Comparison of ENCODE assay signal across 9 cellular contexts in the genomic region with DNA sequence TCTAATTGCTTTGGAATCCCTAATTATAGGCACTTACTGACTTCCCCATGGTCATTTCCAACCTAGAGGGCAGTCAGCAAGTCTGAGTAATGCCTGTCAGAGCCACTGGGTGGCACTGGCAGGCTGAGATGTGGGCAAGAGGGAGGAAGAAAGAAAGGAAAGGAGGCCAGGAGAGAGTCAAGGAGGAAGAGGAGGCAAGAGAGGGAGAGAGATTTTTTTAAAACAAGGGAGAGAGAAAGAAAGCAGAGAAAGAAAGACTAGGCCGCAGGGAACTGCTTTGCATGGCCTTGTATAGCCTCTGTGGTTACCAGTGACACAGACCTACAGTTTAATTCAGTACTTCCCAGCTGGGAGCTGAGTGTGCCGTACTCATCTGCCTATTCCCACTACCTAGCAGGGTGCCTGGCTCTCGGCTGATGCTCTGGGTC.
A peak's percentile ranks its signal among the peaks of the same experiment; 100 is the strongest.
DNase-seq lines count a peak whose midpoint lies in the region; ATAC-seq and TF ChIP-seq lines count a peak whose summit lies in the region.
"Had no signal": no experiment of that assay in that cellular context is flagged by ENCODE, and none has a peak within 500 bp of the region (broad histone marks: within the 10 kb centered on the region; RNA-seq: fewer than 3 reads in every experiment).

No MANE protein-coding gene starts in this region.

- CTCF ChIA-PET in CD8-positive, alpha-beta T cell (lab: Charles Lee), result interaction anchor here (0.6 to 4.4 kb wide), 25 partner anchors 10 to 1126 kb away, joined by 3 to 26 read pairs (median 5); partner anchors contain the start of gene EGR2

- POLR2A ChIA-PET in CD8-positive, alpha-beta T cell (lab: Charles Lee), result interaction anchor here (1.0 kb wide), 1 partner anchor 223 kb away, joined by 4 read pairs; no protein-coding TSS in a partner anchor

- no peaks in the 10 kb centered on the region for H3K9me3 Mint-ChIP-seq in CD8-positive, alpha-beta T cell

- TF ChIP-seq CTCF in CD8-positive, alpha-beta T cell (IDR thresholded peaks at IDR 0.05), result peak; percentile 97

- no peaks in the 10 kb centered on the region for H3K4me1 Mint-ChIP-seq in CD8-positive, alpha-beta T cell (ENCODE audit: low read depth)

- intact Hi-C loops in CD8-positive, alpha-beta T cell (cut with DNase I, micrococcal nuclease), result loop anchor here (1.0 to 10.0 kb wide), 6 partner anchors 103 to 1131 kb away; no protein-coding TSS in a partner anchor
- intact Hi-C loops in right cardiac atrium (cut with DNase I), result loop anchor here (5.0 to 10.0 kb wide), 5 partner anchors 149 to 563 kb away; no protein-coding TSS in a partner anchor
- intact Hi-C loops in sciatic nerve (cut with DNase I), result no loop called here

- ATAC-seq in CD8-positive, alpha-beta T cell, result peak; percentile 65
- ATAC-seq in HG03439 (IDR thresholded peaks at IDR 0.05; ENCODE audit: unreplicated experiment), result peak; percentile 74
- ATAC-seq in right cardiac atrium, result peak; percentile 86 to 89
- peak; percentile 89 for ATAC-seq in sciatic nerve
- ATAC-seq in HG02970 (IDR thresholded peaks at IDR 0.05; ENCODE audit: low FRiP score, unreplicated experiment), result no peak

- H3K4me3 Mint-ChIP-seq in CD8-positive, alpha-beta T cell, result no peak overlapping the region

- H3K4me1 ChIP-seq in CD8-positive, alpha-beta T cell (ENCODE audit: insufficient read depth, low read length), result no peaks in the 10 kb centered on the region
- no peaks in the 10 kb centered on the region for H3K4me1 ChIP-seq in right cardiac atrium (ENCODE audit: control insufficient read depth, insufficient read depth, low read length)

- H3K36me3 ChIP-seq in CD8-positive, alpha-beta T cell (ENCODE audit: insufficient read depth, low read length), result no peaks in the 10 kb centered on the region

- no peak overlapping the region for H3K27ac ChIP-seq in CD8-positive, alpha-beta T cell (ENCODE audit: low read depth, low read length)
- no peak overlapping the region for H3K27ac ChIP-seq in right cardiac atrium (ENCODE audit: low read length)
- H3K27ac ChIP-seq: SK-N-MC had no signal

- H3K27me3 Mint-ChIP-seq in CD8-positive, alpha-beta T cell (ENCODE audit: low read depth), result no peaks in the 10 kb centered on the region

- 49% methylated on average over 3 of the region's 3 CpGs for WGBS in right cardiac atrium

- H3K9me3 ChIP-seq in CD8-positive, alpha-beta T cell (ENCODE audit: low read length), result no peaks in the 10 kb centered on the region
- H3K9me3 ChIP-seq in right cardiac atrium (ENCODE audit: control insufficient read depth, low read length), result no peaks in the 10 kb centered on the region

- H3K27ac Mint-ChIP-seq in CD8-positive, alpha-beta T cell, result no peak overlapping the region

- H3K36me3 Mint-ChIP-seq in CD8-positive, alpha-beta T cell, result no peaks in the 10 kb centered on the region

- no peak overlapping the region for H3K4me3 ChIP-seq in CD8-positive, alpha-beta T cell (ENCODE audit: low read depth, low read length)
- no peak overlapping the region for H3K4me3 ChIP-seq in right cardiac atrium (ENCODE audit: low read length)
- H3K4me3 ChIP-seq: SK-N-MC had no signal

- no peaks in the 10 kb centered on the region for H3K27me3 ChIP-seq in CD8-positive, alpha-beta T cell (ENCODE audit: insufficient read depth, low read length)
- no peaks in the 10 kb centered on the region for H3K27me3 ChIP-seq in right cardiac atrium (ENCODE audit: control insufficient read depth, insufficient read depth)

- DNase-seq in CD8-positive, alpha-beta T cell, result peak; percentile 10 to 66 (median 37)
- DNase-seq in GM19238 (ENCODE audit: insufficient read length, low spot score) (peak; percentile 26), SKM-1 treated with dmso at 0.1 percent for 144 hours (lab: John Stamatoyannopoulos, UW; ENCODE audit: unreplicated experiment) (peak; percentile 64), amniotic stem cell (lab: John Stamatoyannopoulos, UW) (peak; percentile 19), right cardiac atrium (peak; percentile 60 to 87 (median 76)), sciatic nerve (ENCODE audit: low spot score) (peak; percentile 74)

Comparison
In these comparisons a context has a peak if more than half of its experiments do, and no peak if none do; other contexts are left out.
1. DNase-seq: peak in every context shown above with its lines; median percentile 76 in right cardiac atrium; 74 in sciatic nerve; 64 in SKM-1 treated with dmso at 0.1 percent for 144 hours; 37 in CD8-positive, alpha-beta T cell; 26 in GM19238; 19 in amniotic stem cell.